11 cellular contexts compared by ENCODE assay signal in the genomic region with DNA sequence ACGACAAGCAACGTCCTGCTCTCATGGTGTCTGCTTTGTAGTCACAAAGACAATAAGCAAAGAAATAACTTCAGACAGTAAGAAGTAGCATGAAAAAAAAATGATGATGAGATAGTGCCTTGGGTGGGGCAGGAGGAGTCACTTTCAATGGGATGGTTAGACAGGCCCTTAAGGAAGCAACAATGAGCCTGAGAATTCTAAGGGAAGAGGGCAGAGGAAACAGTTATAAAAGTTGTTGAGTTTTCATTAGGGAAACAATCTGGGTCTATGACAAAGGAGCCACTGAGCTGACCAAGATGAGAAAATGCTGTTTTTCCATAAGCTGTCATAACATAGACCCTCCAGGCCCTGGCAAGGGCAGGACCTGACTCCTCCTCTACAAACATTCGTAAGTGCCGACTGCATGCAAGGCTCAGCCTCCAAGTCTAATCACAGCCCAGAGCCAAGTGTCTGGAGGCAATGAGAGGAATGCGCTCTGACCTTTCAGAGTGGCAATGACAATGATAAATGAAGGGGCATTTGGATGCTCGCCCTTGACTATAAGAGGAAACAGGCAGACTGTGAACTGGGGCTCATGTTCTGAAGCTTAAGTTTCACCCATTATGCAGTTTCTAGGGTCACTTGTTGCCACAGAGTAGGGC. TPM values are rescaled to one million over a fixed set of nuclear protein-coding genes. Genes with fewer than 3 reads are reported as not detected.
DNase-seq lines count a peak whose midpoint lies in the region; ATAC-seq and TF ChIP-seq lines count a peak whose summit lies in the region.
"Had no signal": no experiment of that assay in that cellular context is flagged by ENCODE, and none has a peak within 500 bp of the region (broad histone marks: within the 10 kb centered on the region; RNA-seq: fewer than 3 reads in every experiment).

No MANE protein-coding gene starts in this region.

- H3K27ac ChIP-seq in breast epithelium (peak overlapping the region; percentile 71 to 86), subcutaneous abdominal adipose tissue (ENCODE audit: low read depth, low read length) (peak overlapping the region; percentile 4)

- H3K4me1 ChIP-seq in breast epithelium, result peaks cover 0 to 28% of the 10 kb centered on the region in 2 donors
- H3K4me1 ChIP-seq in subcutaneous abdominal adipose tissue (ENCODE audit: control insufficient read depth in 5 of 5, insufficient read depth in 5 of 5, low read length in 5 of 5), result peaks cover 8 to 39% (median 33%) of the 10 kb centered on the region in 5 donors
- H3K4me1 ChIP-seq: HAP-1 had no signal

- ATAC-seq in HG03565 (IDR thresholded peaks at IDR 0.05; ENCODE audit: unreplicated experiment), result no peak

- no peak overlapping the region for H3K4me3 ChIP-seq in breast epithelium
- H3K4me3 ChIP-seq in subcutaneous abdominal adipose tissue (ENCODE audit: low read depth in 1 of 5, low read length in 5 of 5), result no peak overlapping the region
- H3K4me3 ChIP-seq: HAP-1 had no signal

- H3K36me3 ChIP-seq in breast epithelium, result no peaks in the 10 kb centered on the region
- no peaks in the 10 kb centered on the region for H3K36me3 ChIP-seq in subcutaneous abdominal adipose tissue (ENCODE audit: control insufficient read depth in 5 of 5, insufficient read depth in 5 of 5, low read length in 5 of 5)
- H3K36me3 ChIP-seq: HAP-1 had no signal

- TF ChIP-seq POLR2A in breast epithelium (IDR thresholded peaks at IDR 0.05), result no peak

- H3K9me3 ChIP-seq in breast epithelium (no peaks in the 10 kb centered on the region), subcutaneous abdominal adipose tissue (ENCODE audit: control insufficient read depth in 5 of 5, low read length in 5 of 5) (no peaks in the 10 kb centered on the region)
- H3K9me3 ChIP-seq: HAP-1 had no signal

- no peak for DNase-seq in breast epithelium (ENCODE audit: low spot score in 2 of 2)
- DNase-seq in left kidney (ENCODE audit: low read depth, low spot score), result peak; percentile 82
- no peak for DNase-seq in activated T-cell treated with anti-CD3 and anti-CD28 coated beads, Interleukin-2, amount 50 U/mL, for 48 hours
- no peak for DNase-seq in NCI-H82 (lab: John Stamatoyannopoulos, UW)
- DNase-seq in occipital lobe (lab: John Stamatoyannopoulos, UW), result no peak
- DNase-seq: DMS79 treated with DMSO at 0.1 percent for 48 hours, NCI-H524 treated with DMSO at 0.1 percent for 48 hours had no signal

- TF ChIP-seq RAD21 in Ishikawa (IDR thresholded peaks at IDR 0.05; ENCODE audit: low read depth), result no peak

- peak; percentile 36; the same call in 1 of the 2 replicates for TF ChIP-seq EP300 in Ishikawa (IDR thresholded peaks at IDR 0.05; ENCODE audit: borderline replicate concordance)

- no peak overlapping the region for H3K9ac ChIP-seq in subcutaneous abdominal adipose tissue (ENCODE audit: low read length in 5 of 5)

- H3K27me3 ChIP-seq in breast epithelium (no peaks in the 10 kb centered on the region), subcutaneous abdominal adipose tissue (ENCODE audit: control insufficient read depth in 5 of 5, insufficient read depth in 4 of 5, low read length in 5 of 5) (no peaks in the 10 kb centered on the region)

- intact Hi-C loops in breast epithelium (cut with DNase I; ENCODE audit: low total_unique reads), result no loop called here

- no peak for TF ChIP-seq CTCF in breast epithelium (IDR thresholded peaks at IDR 0.05)

TF ChIP-seq in Ishikawa, 13 proteins besides CTCF, POLR2A, EP300 and RAD21:
- TF ChIP-seq TCF12 (IDR thresholded peaks at IDR 0.05; ENCODE audit: low read depth), result no peak
- TF ChIP-seq TEAD4 (IDR thresholded peaks at IDR 0.05), result peak; percentile 67
- TF ChIP-seq, protein P1, sequence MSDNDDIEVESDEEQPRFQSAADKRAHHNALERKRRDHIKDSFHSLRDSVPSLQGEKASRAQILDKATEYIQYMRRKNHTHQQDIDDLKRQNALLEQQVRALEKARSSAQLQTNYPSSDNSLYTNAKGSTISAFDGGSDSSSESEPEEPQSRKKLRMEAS (IDR thresholded peaks at IDR 0.05), result no peak
- no peak for TF ChIP-seq CEBPB (IDR thresholded peaks at IDR 0.05)
- no peak; the same call in 1 of the 2 replicates for TF ChIP-seq NFIC (IDR thresholded peaks at IDR 0.05)
- no peak for TF ChIP-seq ZBTB7A (IDR thresholded peaks at IDR 0.05; ENCODE audit: low read depth)

RNA-seq across cellular contexts. Expression of a gene that starts 43.7 kb away (rescaled TPM):
- total RNA-seq in breast epithelium (10 to 100 TPM in 2 of 3 donors, 1 to 10 TPM in 1; 9.4 to 48.1 (median 14.4) TPM), occipital lobe (41.2 TPM)
